In genomic region chr12:131092911-131093901, GRCh38 we compare ENCODE assay signal across 8 cellular contexts.
A peak's percentile ranks its signal among the peaks of the same experiment; 100 is the strongest.
DNase-seq lines count a peak whose midpoint lies in the region; ATAC-seq and TF ChIP-seq lines count a peak whose summit lies in the region.

No MANE protein-coding gene starts in this region.

- H3K36me3 ChIP-seq in HCT116 (ENCODE audit: control insufficient read depth in 1 of 2, insufficient read depth in 2 of 2, low read length in 2 of 2), result no peaks in the 10 kb centered on the region
- no peaks in the 10 kb centered on the region for H3K36me3 ChIP-seq in effector memory CD4-positive, alpha-beta T cell (ENCODE audit: control insufficient read depth, insufficient read depth, low read length)

- H3K36me3 Mint-ChIP-seq in nephron progenitor cell (ENCODE audit: low read depth), result no peaks in the 10 kb centered on the region

- H3K79me2 ChIP-seq in HCT116 (ENCODE audit: insufficient read depth, low read length), result no peaks in the 10 kb centered on the region

- RAD21 ChIA-PET in HCT116 (lab: Charles Lee; ENCODE audit: low non-redundant PET in 1 of 2, low total read pairs in 2 of 2, uncharacterized antibody in 2 of 2, unreplicated experiment in 2 of 2), result no interaction called here

- H3K4me3 Mint-ChIP-seq in nephron progenitor cell, result no peak overlapping the region

- H4K20me1 ChIP-seq in HCT116 (ENCODE audit: insufficient read depth), result no peaks in the 10 kb centered on the region

- no peak overlapping the region for H2AFZ ChIP-seq in HCT116 (ENCODE audit: low read depth, low read length, poor library complexity, severe bottlenecking)

- DNase-seq in HCT116 (ENCODE audit: low read depth, low spot score) (no peak), NB4 (ENCODE audit: low read depth) (peak; percentile 92), glomerular visceral epithelial cell (ENCODE audit: extremely low spot score) (peak; percentile 2), SW 1271 (lab: John Stamatoyannopoulos, UW) (no peak), GF-D8 (lab: John Stamatoyannopoulos, UW) (no peak), nephron progenitor cell (no peak)
- DNase-seq in effector memory CD4-positive, alpha-beta T cell, result no peak

- TF ChIP-seq CTCF in HCT116 (IDR thresholded peaks at IDR 0.05 in 2 of 3, conservative IDR thresholded peaks at IDR 0.05 in 1 of 3; ENCODE audit: borderline replicate concordance in 1 of 3, insufficient read depth in 1 of 3, low read depth in 2 of 3, low read length in 2 of 3) (no peak), NB4 (IDR thresholded peaks at IDR 0.05; ENCODE audit: low read depth, low read length) (peak; percentile 12), nephron progenitor cell (IDR thresholded peaks at IDR 0.05) (no peak)

- POLR2A ChIA-PET in HCT116 (lab: Charles Lee), result no interaction called here

- no TSS peak for BruUV-seq in HCT116 (replicated peaks; lab: Mats Ljungman, UMichigan)

- CTCF ChIA-PET in HCT116 (lab: Charles Lee), result no interaction called here

- H3K27ac ChIP-seq in HCT116 (ENCODE audit: low read depth, low read length), result no peak overlapping the region
- H3K27ac ChIP-seq in effector memory CD4-positive, alpha-beta T cell (ENCODE audit: insufficient read depth, low read length, poor library complexity, severe bottlenecking), result no peak overlapping the region

- TF ChIP-seq POLR2A in HCT116 (IDR thresholded peaks at IDR 0.05; ENCODE audit: borderline replicate concordance, extremely low read depth, insufficient read depth, insufficient read length) (no peak), NB4 (IDR thresholded peaks at IDR 0.05; ENCODE audit: extremely low read depth, insufficient read length) (no peak)

- peaks cover 15% of the 10 kb centered on the region for H3K27me3 Mint-ChIP-seq in nephron progenitor cell (ENCODE audit: low read depth, poor library complexity)

- no peaks in the 10 kb centered on the region for H3K9me3 Mint-ChIP-seq in nephron progenitor cell

- ATAC-seq in GM18873 (IDR thresholded peaks at IDR 0.05; ENCODE audit: low FRiP score, unreplicated experiment), result peak; percentile 63
- ATAC-seq in HCT116, result 0 out of 2 replicates have a peak, but pooled peaks have one; percentile 29

- no peaks in the 10 kb centered on the region for H3K4me1 ChIP-seq in HCT116 (ENCODE audit: control insufficient read depth in 1 of 2, insufficient read depth in 2 of 2, low read length in 2 of 2)
- H3K4me1 ChIP-seq in effector memory CD4-positive, alpha-beta T cell (ENCODE audit: control insufficient read depth, insufficient read depth, low read length, poor library complexity, severe bottlenecking), result peaks cover 5% of the 10 kb centered on the region

- H3K9ac ChIP-seq in HCT116 (ENCODE audit: low read length), result no peak overlapping the region

- H3K9me3 ChIP-seq in HCT116 (ENCODE audit: control insufficient read depth in 1 of 2, insufficient read depth in 1 of 2, low read depth in 1 of 2, low read length in 2 of 2), result no peaks in the 10 kb centered on the region
- H3K9me3 ChIP-seq in effector memory CD4-positive, alpha-beta T cell (ENCODE audit: control insufficient read depth, low read length), result no peaks in the 10 kb centered on the region

- no peak overlapping the region for H3K4me2 ChIP-seq in HCT116 (ENCODE audit: low read length)

- intact Hi-C loops in HCT116 (cut with micrococcal nuclease), result no loop called here

- no peak overlapping the region for H3K27ac Mint-ChIP-seq in nephron progenitor cell

- no peaks in the 10 kb centered on the region for H3K27me3 ChIP-seq in HCT116 (ENCODE audit: insufficient read depth, low read length)
- H3K27me3 ChIP-seq in effector memory CD4-positive, alpha-beta T cell (replicated peaks; ENCODE audit: control insufficient read depth, insufficient read depth, low read length, poor library complexity, severe bottlenecking), result no peaks in the 10 kb centered on the region

- no peaks in the 10 kb centered on the region for H3K9me2 ChIP-seq in HCT116 (ENCODE audit: insufficient read depth)

- TF ChIP-seq RAD21 in HCT116 (IDR thresholded peaks at IDR 0.05; ENCODE audit: low read depth), result no peak

- H3K4me3 ChIP-seq in HCT116 (replicated peaks in 1 of 2; ENCODE audit: low read depth in 1 of 2, low read length in 2 of 2) (no peak overlapping the region), NB4 (ENCODE audit: low read depth, low read length) (no peak overlapping the region)
- H3K4me3 ChIP-seq in effector memory CD4-positive, alpha-beta T cell (ENCODE audit: insufficient read depth, low read depth, low read length, poor library complexity, severe bottlenecking), result no peak overlapping the region

- peaks cover 33% of the 10 kb centered on the region for H3K4me1 Mint-ChIP-seq in nephron progenitor cell

TF ChIP-seq in HCT116, 20 proteins besides CTCF, POLR2A, EP300 and RAD21:
- TF ChIP-seq SRF (IDR thresholded peaks at IDR 0.05; ENCODE audit: low read depth), result no peak
- TF ChIP-seq SP1 (IDR thresholded peaks at IDR 0.05; ENCODE audit: low read depth), result no peak
- TF ChIP-seq ZNF274 (IDR thresholded peaks at IDR 0.05; ENCODE audit: low read depth, low read length), result no peak
- TF ChIP-seq YY1 (IDR thresholded peaks at IDR 0.05; ENCODE audit: extremely low read depth, insufficient replicate concordance, low read depth, low read length), result no peak
- TF ChIP-seq POLR2AphosphoS5 (IDR thresholded peaks at IDR 0.05; ENCODE audit: low read depth, low read length), result no peak
- TF ChIP-seq EGR1 (IDR thresholded peaks at IDR 0.05; ENCODE audit: low read depth), result no peak
TF ChIP-seq in HCT116: peak in this region for 0.

Comparison
In these comparisons a context has a peak if more than half of its experiments do, and no peak if none do; other contexts are left out.
1. DNase-seq: peak in NB4 (single experiment) and glomerular visceral epithelial cell (single experiment); none in HCT116 (single experiment), effector memory CD4-positive, alpha-beta T cell (0 of 3), SW 1271 (0 of 2), GF-D8 (single experiment) and nephron progenitor cell (single experiment).